8 cellular contexts compared by ENCODE assay signal in the genomic region with DNA sequence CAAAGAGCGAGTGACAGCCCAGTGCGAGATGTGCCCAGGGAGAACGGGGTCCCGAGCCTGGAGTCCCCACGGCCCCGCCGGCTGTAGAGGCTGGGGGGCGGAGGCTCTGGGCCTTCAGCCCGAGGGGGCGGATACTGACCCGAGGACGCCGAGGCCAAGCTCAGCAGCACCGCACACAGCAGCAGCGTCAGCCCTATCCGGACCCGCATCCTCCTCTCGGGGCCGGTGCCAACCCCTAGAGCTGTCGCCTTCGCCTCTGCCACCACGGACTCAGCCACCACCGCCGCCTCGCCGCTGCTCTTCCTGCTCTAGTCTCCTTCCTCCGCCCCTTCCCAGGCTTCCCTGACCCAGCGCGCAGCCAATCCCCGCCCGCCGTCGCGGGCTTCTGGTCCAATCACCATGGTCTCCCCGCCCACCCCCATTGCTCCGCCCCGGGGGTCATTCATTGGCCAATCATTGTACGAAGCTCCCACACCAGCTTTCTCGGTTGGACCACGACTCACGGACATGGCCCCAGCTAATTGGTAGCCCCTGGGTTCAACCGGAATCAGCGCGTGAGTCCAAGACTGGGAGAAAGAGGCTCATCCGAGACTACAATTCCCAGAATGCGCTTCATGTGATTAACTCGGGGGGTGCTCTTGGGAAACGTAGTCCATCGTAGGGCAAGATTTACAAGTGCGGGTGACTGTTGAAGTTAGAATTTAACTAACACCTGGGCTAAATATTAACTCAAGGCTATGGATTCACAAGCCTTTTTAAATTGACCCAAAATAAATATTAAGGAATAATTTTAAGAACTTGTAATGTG. TPM values are rescaled to one million over a fixed set of nuclear protein-coding genes. Genes with fewer than 3 reads are reported as not detected.
DNase-seq lines count a peak whose midpoint lies in the region; ATAC-seq and TF ChIP-seq lines count a peak whose summit lies in the region.

A gene (minus strand): TSS at position 318 of the 808 bp plus-strand sequence. CDS start 109 bp downstream, at position 209.

- H3K4me3 ChIP-seq in OCI-LY3 (ENCODE audit: low read length), result peak within 1 kb of the TSS; percentile 91

- H3K4me1 Mint-ChIP-seq in endothelial cell (ENCODE audit: unreplicated experiment), result peaks cover 8% of the 10 kb centered on the region
- peaks cover 18% of the 10 kb centered on the region for H3K4me1 Mint-ChIP-seq in mesothelial cell of epicardium

- H3K27ac Mint-ChIP-seq in endothelial cell (ENCODE audit: unreplicated experiment) (peak within 1 kb of the TSS; percentile 77), mesothelial cell of epicardium (peak within 1 kb of the TSS; percentile 91)

- H3K9me3 Mint-ChIP-seq in endothelial cell (ENCODE audit: unreplicated experiment), result no peaks in the 10 kb centered on the region
- peaks cover 15% of the 10 kb centered on the region for H3K9me3 Mint-ChIP-seq in mesothelial cell of epicardium

- TF ChIP-seq CTCF in OCI-LY3 (IDR thresholded peaks at IDR 0.05; ENCODE audit: low read depth, low read length) (no peak), endothelial cell (IDR thresholded peaks at IDR 0.05; ENCODE audit: unreplicated experiment) (no peak), mesothelial cell of epicardium (IDR thresholded peaks at IDR 0.05; ENCODE audit: unreplicated experiment) (no peak)

- H3K4me1 ChIP-seq in OCI-LY3 (ENCODE audit: low read length), result peaks cover 43% of the 10 kb centered on the region

- H3K27me3 ChIP-seq in OCI-LY3 (ENCODE audit: low read depth, low read length), result no peaks in the 10 kb centered on the region

- peak within 1 kb of the TSS; percentile 98 for H3K27ac ChIP-seq in OCI-LY3 (ENCODE audit: low read length)

- no peaks in the 10 kb centered on the region for H3K9me3 ChIP-seq in OCI-LY3 (ENCODE audit: insufficient read depth, low read length)

- peaks cover 49% of the 10 kb centered on the region for H3K79me2 ChIP-seq in OCI-LY3 (ENCODE audit: low read length)

- H3K4me3 Mint-ChIP-seq in endothelial cell (ENCODE audit: unreplicated experiment) (peak within 1 kb of the TSS; percentile 97), mesothelial cell of epicardium (peak within 1 kb of the TSS; percentile 96)

- peak; percentile 95 for ATAC-seq in GM21515 (IDR thresholded peaks at IDR 0.05; ENCODE audit: unreplicated experiment)

- peaks cover 20% of the 10 kb centered on the region for H4K20me1 ChIP-seq in OCI-LY3 (ENCODE audit: insufficient read depth, low read length)

- H3K9ac ChIP-seq in OCI-LY3 (ENCODE audit: low read length), result peak within 1 kb of the TSS; percentile 77

- H2AFZ ChIP-seq in OCI-LY3 (ENCODE audit: low read depth, low read length), result peak within 1 kb of the TSS; percentile 60

- peak within 1 kb of the TSS; percentile 93 for H3K4me2 ChIP-seq in OCI-LY3 (ENCODE audit: low read length)

- H3K36me3 ChIP-seq in OCI-LY3 (replicated peaks; ENCODE audit: low read depth, low read length), result no peaks in the 10 kb centered on the region

- H3K27me3 Mint-ChIP-seq in endothelial cell (ENCODE audit: unreplicated experiment), result no peaks in the 10 kb centered on the region
- no peaks in the 10 kb centered on the region for H3K27me3 Mint-ChIP-seq in mesothelial cell of epicardium (ENCODE audit: low read depth)

- DNase-seq in D341Med (ENCODE audit: low spot score) (peak; percentile 97), HuH-7 (ENCODE audit: low spot score) (peak; percentile 82), endothelial cell (ENCODE audit: low spot score) (peak; percentile 99), mesothelial cell of epicardium (ENCODE audit: low spot score in 2 of 2, unreplicated experiment in 2 of 2) (peak; percentile 93 to 99)
- DNase-seq in activated CD8-positive, alpha-beta memory T cell treated with anti-CD3 and anti-CD28 coated beads, Interleukin-2, amount 50 U/mL, for 48 hours, result peak; percentile 98
- peak; percentile 99 for DNase-seq in stimulated activated CD8-positive, alpha-beta memory T cell treated with anti-CD3 and anti-CD28 coated beads, Interleukin-15, amount 100 ng/mL, for 48 hours (ENCODE audit: low read depth in 2 of 2)

- H3K36me3 Mint-ChIP-seq in endothelial cell (ENCODE audit: low read depth, unreplicated experiment) (no peaks in the 10 kb centered on the region), mesothelial cell of epicardium (no peaks in the 10 kb centered on the region)

RNA-seq across cellular contexts. Expression of the gene that starts here (rescaled TPM):
- total RNA-seq in endothelial cell (ENCODE audit: unreplicated experiment) (71.9 TPM), mesothelial cell of epicardium (69.9 to 74.7 TPM (median 71.5 TPM) in 3 replicates)

Comparison
In these comparisons a context has a peak if more than half of its experiments do, and no peak if none do; other contexts are left out.
1. Peak in every context shown above with its lines: DNase-seq, ATAC-seq, H3K4me3 ChIP-seq and H3K27ac ChIP-seq.